ENCODE assay signal across 8 cellular contexts in genomic region chr1:151459331-151460046, GRCh38. TPM values are rescaled to one million over a fixed set of nuclear protein-coding genes. Genes with fewer than 3 reads are reported as not detected.
DNase-seq lines count a peak whose midpoint lies in the region; ATAC-seq, FAIRE-seq and TF ChIP-seq lines count a peak whose summit lies in the region.

A gene with protein sequence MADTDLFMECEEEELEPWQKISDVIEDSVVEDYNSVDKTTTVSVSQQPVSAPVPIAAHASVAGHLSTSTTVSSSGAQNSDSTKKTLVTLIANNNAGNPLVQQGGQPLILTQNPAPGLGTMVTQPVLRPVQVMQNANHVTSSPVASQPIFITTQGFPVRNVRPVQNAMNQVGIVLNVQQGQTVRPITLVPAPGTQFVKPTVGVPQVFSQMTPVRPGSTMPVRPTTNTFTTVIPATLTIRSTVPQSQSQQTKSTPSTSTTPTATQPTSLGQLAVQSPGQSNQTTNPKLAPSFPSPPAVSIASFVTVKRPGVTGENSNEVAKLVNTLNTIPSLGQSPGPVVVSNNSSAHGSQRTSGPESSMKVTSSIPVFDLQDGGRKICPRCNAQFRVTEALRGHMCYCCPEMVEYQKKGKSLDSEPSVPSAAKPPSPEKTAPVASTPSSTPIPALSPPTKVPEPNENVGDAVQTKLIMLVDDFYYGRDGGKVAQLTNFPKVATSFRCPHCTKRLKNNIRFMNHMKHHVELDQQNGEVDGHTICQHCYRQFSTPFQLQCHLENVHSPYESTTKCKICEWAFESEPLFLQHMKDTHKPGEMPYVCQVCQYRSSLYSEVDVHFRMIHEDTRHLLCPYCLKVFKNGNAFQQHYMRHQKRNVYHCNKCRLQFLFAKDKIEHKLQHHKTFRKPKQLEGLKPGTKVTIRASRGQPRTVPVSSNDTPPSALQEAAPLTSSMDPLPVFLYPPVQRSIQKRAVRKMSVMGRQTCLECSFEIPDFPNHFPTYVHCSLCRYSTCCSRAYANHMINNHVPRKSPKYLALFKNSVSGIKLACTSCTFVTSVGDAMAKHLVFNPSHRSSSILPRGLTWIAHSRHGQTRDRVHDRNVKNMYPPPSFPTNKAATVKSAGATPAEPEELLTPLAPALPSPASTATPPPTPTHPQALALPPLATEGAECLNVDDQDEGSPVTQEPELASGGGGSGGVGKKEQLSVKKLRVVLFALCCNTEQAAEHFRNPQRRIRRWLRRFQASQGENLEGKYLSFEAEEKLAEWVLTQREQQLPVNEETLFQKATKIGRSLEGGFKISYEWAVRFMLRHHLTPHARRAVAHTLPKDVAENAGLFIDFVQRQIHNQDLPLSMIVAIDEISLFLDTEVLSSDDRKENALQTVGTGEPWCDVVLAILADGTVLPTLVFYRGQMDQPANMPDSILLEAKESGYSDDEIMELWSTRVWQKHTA (N-terminal part only) (minus strand): TSS chr1:151459494. CDS start chr1:151442204, 17,290 bp downstream.

- H3K9me3 ChIP-seq in SU-DHL-6 (ENCODE audit: insufficient read depth, low read length) (no peaks in the 10 kb centered on the region), osteoblast (ENCODE audit: low read depth, low read length) (no peaks in the 10 kb centered on the region), testis (no peaks in the 10 kb centered on the region)

- H3K4me3 Mint-ChIP-seq in activated naive CD8-positive, alpha-beta T cell treated with anti-CD3 and anti-CD28 coated beads for 36 hours = peak within 1 kb of the TSS; percentile 86
- peak within 1 kb of the TSS; percentile 92 for H3K4me3 Mint-ChIP-seq in glutamatergic neuron (ENCODE audit: unreplicated experiment)

- H3K79me2 ChIP-seq in SU-DHL-6 (ENCODE audit: insufficient read depth, low read length) (peaks cover 39% of the 10 kb centered on the region), osteoblast (ENCODE audit: insufficient read depth, low read length) (peaks cover 38% of the 10 kb centered on the region)

- peak; percentile 69 for ATAC-seq in HG02610 (IDR thresholded peaks at IDR 0.05; ENCODE audit: unreplicated experiment)

- FAIRE-seq in G401.6 (lab: Jason Lieb, UNC) = peak; percentile 88

- H3K27ac ChIP-seq in SU-DHL-6 (ENCODE audit: low read depth, low read length) (peak within 1 kb of the TSS; percentile 72), osteoblast (ENCODE audit: low read depth, low read length) (peak within 1 kb of the TSS; percentile 90), testis (peak within 1 kb of the TSS; percentile 99 to 100)

- H3K36me3 ChIP-seq in SU-DHL-6 (ENCODE audit: low read length) = no peaks in the 10 kb centered on the region
- peaks cover 2% of the 10 kb centered on the region for H3K36me3 ChIP-seq in osteoblast (ENCODE audit: insufficient read depth, low read length)
- no peaks in the 10 kb centered on the region for H3K36me3 ChIP-seq in testis (ENCODE audit: low read depth, missing control alignments)

- H2AFZ ChIP-seq in SU-DHL-6 (ENCODE audit: low read depth, low read length, severe bottlenecking) = peak within 1 kb of the TSS; percentile 96
- H2AFZ ChIP-seq in osteoblast (ENCODE audit: low read length) = peak within 1 kb of the TSS; percentile 80

- WGBS in testis, 2 donors = 11 to 13% methylated on average over 25 of the region's 30 CpGs

- peaks cover 24% of the 10 kb centered on the region for H3K4me1 Mint-ChIP-seq in activated naive CD8-positive, alpha-beta T cell treated with anti-CD3 and anti-CD28 coated beads for 36 hours
- H3K4me1 Mint-ChIP-seq in glutamatergic neuron (ENCODE audit: low read depth, unreplicated experiment) = peaks cover 4% of the 10 kb centered on the region

- H3K9me3 Mint-ChIP-seq in activated naive CD8-positive, alpha-beta T cell treated with anti-CD3 and anti-CD28 coated beads for 36 hours = no peaks in the 10 kb centered on the region
- H3K9me3 Mint-ChIP-seq in glutamatergic neuron (ENCODE audit: unreplicated experiment) = peaks cover 10% of the 10 kb centered on the region

- TF ChIP-seq POLR2A in testis (IDR thresholded peaks at IDR 0.05) = no peak

- TF ChIP-seq CTCF in SU-DHL-6 (IDR thresholded peaks at IDR 0.05; ENCODE audit: insufficient read depth, low read length, poor library complexity, severe bottlenecking) (no peak), glutamatergic neuron (IDR thresholded peaks at IDR 0.05; ENCODE audit: partially characterized antibody, unreplicated experiment) (no peak), osteoblast (IDR thresholded peaks at IDR 0.05; ENCODE audit: extremely low read depth, low read depth, low read length) (no peak), testis (IDR thresholded peaks at IDR 0.05) (no peak)

- H3K4me3 ChIP-seq in SU-DHL-6 (ENCODE audit: insufficient read depth, low read length, poor library complexity, severe bottlenecking) = peak within 1 kb of the TSS; percentile 94
- H3K4me3 ChIP-seq in osteoblast (ENCODE audit: insufficient read depth, low read length) = peak within 1 kb of the TSS; percentile 90
- H3K4me3 ChIP-seq in testis = peak within 1 kb of the TSS; percentile 80 to 84

- peaks cover 23% of the 10 kb centered on the region for H3K27me3 Mint-ChIP-seq in activated naive CD8-positive, alpha-beta T cell treated with anti-CD3 and anti-CD28 coated beads for 36 hours
- H3K27me3 Mint-ChIP-seq in glutamatergic neuron (ENCODE audit: unreplicated experiment) = peaks cover 9% of the 10 kb centered on the region

- peak; percentile 92 to 99 (median 97) for DNase-seq in NCI-H1417 (lab: John Stamatoyannopoulos, UW)
- DNase-seq in activated naive CD8-positive, alpha-beta T cell treated with anti-CD3 and anti-CD28 coated beads for 36 hours = peak; percentile 93
- DNase-seq in glutamatergic neuron = peak; percentile 94
- DNase-seq in osteoblast (ENCODE audit: insufficient read length, low spot score, missing footprints) = peak; percentile 98
- peak; percentile 97 for DNase-seq in testis

- H4K20me1 ChIP-seq in SU-DHL-6 (ENCODE audit: low read depth, low read length) (peaks cover 16% of the 10 kb centered on the region), osteoblast (ENCODE audit: insufficient read depth, low read length) (peaks cover 13% of the 10 kb centered on the region)

- H3K4me1 ChIP-seq in osteoblast (ENCODE audit: insufficient read depth, low read length) (peaks cover 9% of the 10 kb centered on the region), testis (peaks cover 30% of the 10 kb centered on the region)

- peak within 1 kb of the TSS; percentile 69 for H3K9ac ChIP-seq in SU-DHL-6 (ENCODE audit: low read length)

- intact Hi-C loops in testis (cut with DNase I; ENCODE audit: low total_unique reads) = no loop called here

- peaks cover 5% of the 10 kb centered on the region for H3K36me3 Mint-ChIP-seq in activated naive CD8-positive, alpha-beta T cell treated with anti-CD3 and anti-CD28 coated beads for 36 hours
- H3K36me3 Mint-ChIP-seq in glutamatergic neuron (ENCODE audit: unreplicated experiment) = no peaks in the 10 kb centered on the region

- no peaks in the 10 kb centered on the region for H3K9me2 ChIP-seq in SU-DHL-6 (replicated peaks; ENCODE audit: insufficient read depth, low read length)

- H3F3A ChIP-seq in SU-DHL-6 (ENCODE audit: insufficient read depth) = peaks cover 26% of the 10 kb centered on the region

- H3K4me2 ChIP-seq in SU-DHL-6 (ENCODE audit: low read depth, low read length, poor library complexity, severe bottlenecking) = peak within 1 kb of the TSS; percentile 88
- H3K4me2 ChIP-seq in osteoblast (ENCODE audit: insufficient read depth, low read length) = peak within 1 kb of the TSS; percentile 93

- H3K27me3 ChIP-seq in SU-DHL-6 (ENCODE audit: low read length) = no peaks in the 10 kb centered on the region
- H3K27me3 ChIP-seq in osteoblast (ENCODE audit: insufficient read depth, low read length) = peaks cover 7% of the 10 kb centered on the region
- H3K27me3 ChIP-seq in testis = no peaks in the 10 kb centered on the region

- H3K27ac Mint-ChIP-seq in activated naive CD8-positive, alpha-beta T cell treated with anti-CD3 and anti-CD28 coated beads for 36 hours = peak within 1 kb of the TSS; percentile 88
- H3K27ac Mint-ChIP-seq in glutamatergic neuron (ENCODE audit: unreplicated experiment) = peak within 1 kb of the TSS; percentile 98

RNA-seq across cellular contexts. Expression of the gene that starts here (rescaled TPM):
- total RNA-seq in activated naive CD8-positive, alpha-beta T cell treated with anti-CD3 and anti-CD28 coated beads for 36 hours = 10 to 100 TPM; 52.1 to 63.1 TPM
- total RNA-seq in glutamatergic neuron (ENCODE audit: unreplicated experiment) = 146 TPM
- total RNA-seq in osteoblast = 26.8 and 56.9 TPM in 2 replicates
- 100 to 1,000 TPM; 131 to 137 TPM for total RNA-seq in testis
- polyA plus RNA-seq in testis (ENCODE audit: insufficient read depth, low read depth, low replicate concordance) = 84.3 TPM

Comparison
In these comparisons a context has a peak if more than half of its experiments do, and no peak if none do; other contexts are left out.
1. Peak in every context shown above with its lines: DNase-seq, ATAC-seq, H3K4me3 ChIP-seq and H3K27ac ChIP-seq.